ENCODE assay signal across 8 cellular contexts in the genomic region with DNA sequence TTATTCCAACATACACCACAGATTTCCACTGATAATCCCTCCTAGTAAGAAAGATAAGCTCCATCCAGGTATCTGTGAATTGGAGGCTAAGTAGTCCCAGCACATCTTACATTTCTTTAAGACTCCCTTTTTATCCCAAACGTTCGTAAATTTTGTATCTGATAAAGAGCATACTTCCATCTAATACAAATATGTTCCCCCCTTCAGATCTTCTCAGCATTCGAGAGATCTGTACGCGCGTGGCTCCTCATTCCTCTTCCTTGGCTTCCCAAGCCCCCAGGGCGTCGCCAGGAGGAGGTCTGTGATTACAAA. TPM values are rescaled to one million over a fixed set of nuclear protein-coding genes. Genes with fewer than 3 reads are reported as not detected.
DNase-seq lines count a peak whose midpoint lies in the region; ATAC-seq and TF ChIP-seq lines count a peak whose summit lies in the region.

No MANE protein-coding gene starts in this region.

- CTCF ChIA-PET in activated CD8-positive, alpha-beta memory T cell treated with anti-CD3 and anti-CD28 coated beads, Interleukin-2, amount 10 ng/mL, durations not matched to agents 7 days and 5 days (lab: Charles Lee), result interaction anchor here (0.9 to 1.3 kb wide), 2 partner anchors 35 to 64 kb away, joined by 3 to 8 read pairs; a partner anchor contains a TSS
- CTCF ChIA-PET in T-cell (lab: Charles Lee), result interaction anchor here (1.0 to 1.2 kb wide), 2 partner anchors 13 to 16 kb away, joined by 3 read pairs; no protein-coding TSS in a partner anchor

- peak overlapping the region; percentile 73 for H3K4me3 Mint-ChIP-seq in activated CD8-positive, alpha-beta memory T cell treated with anti-CD3 and anti-CD28 coated beads, Interleukin-2, amount 10 ng/mL, durations not matched to agents 7 days and 5 days
- peak overlapping the region; percentile 57 to 85 (median 71) for H3K4me3 Mint-ChIP-seq in T-cell
- peak overlapping the region; percentile 84 for H3K4me3 Mint-ChIP-seq in stimulated activated effector memory CD8-positive, alpha-beta T cell treated with anti-CD3 and anti-CD28 coated beads, Interleukin-12 subunit alpha, Interleukin-12 subunit beta, amount 100 ng/mL, for 72 hours

- H3K36me3 Mint-ChIP-seq in activated CD8-positive, alpha-beta memory T cell treated with anti-CD3 and anti-CD28 coated beads, Interleukin-2, amount 10 ng/mL, durations not matched to agents 7 days and 5 days, result peaks cover 13% of the 10 kb centered on the region
- peaks cover 3% of the 10 kb centered on the region for H3K36me3 Mint-ChIP-seq in T-cell
- no peaks in the 10 kb centered on the region for H3K36me3 Mint-ChIP-seq in stimulated activated effector memory CD8-positive, alpha-beta T cell treated with anti-CD3 and anti-CD28 coated beads, Interleukin-12 subunit alpha, Interleukin-12 subunit beta, amount 100 ng/mL, for 72 hours

- H3K4me1 Mint-ChIP-seq in activated CD8-positive, alpha-beta memory T cell treated with anti-CD3 and anti-CD28 coated beads, Interleukin-2, amount 10 ng/mL, durations not matched to agents 7 days and 5 days, result peaks cover 25% of the 10 kb centered on the region
- peaks cover 18 to 33% (median 20%) of the 10 kb centered on the region in 3 donors for H3K4me1 Mint-ChIP-seq in T-cell
- peaks cover 32% of the 10 kb centered on the region for H3K4me1 Mint-ChIP-seq in stimulated activated effector memory CD8-positive, alpha-beta T cell treated with anti-CD3 and anti-CD28 coated beads, Interleukin-12 subunit alpha, Interleukin-12 subunit beta, amount 100 ng/mL, for 72 hours

- ATAC-seq in activated CD8-positive, alpha-beta memory T cell treated with anti-CD3 and anti-CD28 coated beads, Interleukin-2, amount 10 ng/mL, durations not matched to agents 7 days and 5 days, result no peak
- no peak for ATAC-seq in T-cell (replicated peaks in 1 of 4)
- ATAC-seq in stimulated activated effector memory CD8-positive, alpha-beta T cell treated with anti-CD3 and anti-CD28 coated beads, Interleukin-12 subunit alpha, Interleukin-12 subunit beta, amount 100 ng/mL, for 72 hours, result no peak

- TF ChIP-seq CTCF in fibroblast of villous mesenchyme (IDR thresholded peaks at IDR 0.05; ENCODE audit: insufficient read depth, low read depth, low read length), result no peak

- no peaks in the 10 kb centered on the region for H3K9me3 Mint-ChIP-seq in activated CD8-positive, alpha-beta memory T cell treated with anti-CD3 and anti-CD28 coated beads, Interleukin-2, amount 10 ng/mL, durations not matched to agents 7 days and 5 days (ENCODE audit: low read depth)
- peaks cover 2 to 9% (median 4%) of the 10 kb centered on the region in 3 donors for H3K9me3 Mint-ChIP-seq in T-cell
- H3K9me3 Mint-ChIP-seq in stimulated activated effector memory CD8-positive, alpha-beta T cell treated with anti-CD3 and anti-CD28 coated beads, Interleukin-12 subunit alpha, Interleukin-12 subunit beta, amount 100 ng/mL, for 72 hours, result no peaks in the 10 kb centered on the region

- peak overlapping the region; percentile 70 for H3K4me3 ChIP-seq in fibroblast of villous mesenchyme (ENCODE audit: low read depth, low read length)

- no peak overlapping the region for H3K27ac Mint-ChIP-seq in activated CD8-positive, alpha-beta memory T cell treated with anti-CD3 and anti-CD28 coated beads, Interleukin-2, amount 10 ng/mL, durations not matched to agents 7 days and 5 days
- H3K27ac Mint-ChIP-seq in T-cell, result peak overlapping the region in 1 of 2 donors; percentile 44
- H3K27ac Mint-ChIP-seq in stimulated activated effector memory CD8-positive, alpha-beta T cell treated with anti-CD3 and anti-CD28 coated beads, Interleukin-12 subunit alpha, Interleukin-12 subunit beta, amount 100 ng/mL, for 72 hours, result peak overlapping the region; percentile 6

- POLR2A ChIA-PET in T-cell (lab: Charles Lee), result interaction anchor here in 1 of 2 donors (0.6 kb wide), 1 partner anchor 282 kb away, joined by 3 read pairs; no protein-coding TSS in a partner anchor

- peaks cover 95% of the 10 kb centered on the region for H3K27me3 Mint-ChIP-seq in activated CD8-positive, alpha-beta memory T cell treated with anti-CD3 and anti-CD28 coated beads, Interleukin-2, amount 10 ng/mL, durations not matched to agents 7 days and 5 days
- H3K27me3 Mint-ChIP-seq in T-cell, result peaks cover 85 to 87% of the 10 kb centered on the region in 2 donors

- no peak for DNase-seq in activated CD8-positive, alpha-beta memory T cell treated with anti-CD3 and anti-CD28 coated beads, Interleukin-2, amount 10 ng/mL, durations not matched to agents 7 days and 5 days
- DNase-seq in activated CD8-positive, alpha-beta memory T cell treated with anti-CD3 and anti-CD28 coated beads, Interleukin-2, amount 50 U/mL, for 48 hours, result no peak
- DNase-seq in T-cell, result no peak
- DNase-seq in fibroblast of villous mesenchyme (ENCODE audit: low read depth), result no peak
- DNase-seq in stimulated activated effector memory CD8-positive, alpha-beta T cell treated with anti-CD3 and anti-CD28 coated beads, Interleukin-12 subunit alpha, Interleukin-12 subunit beta, amount 100 ng/mL, for 72 hours (ENCODE audit: low spot score in 2 of 2), result no peak
- DNase-seq in NCI-H2081 treated with DMSO at 0.1 percent for 48 hours (lab: John Stamatoyannopoulos, UW), result no peak
- DNase-seq in HCEC 1CT, result no peak
- no peak for DNase-seq in effector CD4-positive, alpha-beta T cell

RNA-seq across cellular contexts. Expression of a gene that starts 20.0 kb away (rescaled TPM):
- total RNA-seq in activated CD8-positive, alpha-beta memory T cell treated with anti-CD3 and anti-CD28 coated beads, Interleukin-2, amount 10 ng/mL, durations not matched to agents 7 days and 5 days, result 10 to 100 TPM; 16.9 to 34.1 TPM
- 1 to 10 TPM; 3.6 to 9.3 (median 4.6) TPM for total RNA-seq in T-cell
- 20.7 and 32.5 TPM in 2 replicates for total RNA-seq in fibroblast of villous mesenchyme

RNA-seq across cellular contexts. Expression of a gene that starts 20.4 kb away (rescaled TPM):
- total RNA-seq in activated CD8-positive, alpha-beta memory T cell treated with anti-CD3 and anti-CD28 coated beads, Interleukin-2, amount 10 ng/mL, durations not matched to agents 7 days and 5 days, result 1 to 10 TPM; 3.3 to 3.4 TPM
- total RNA-seq in T-cell, result 1 to 10 TPM; 1.1 to 1.5 (median 1.4) TPM
- total RNA-seq in fibroblast of villous mesenchyme, result 5.2 and 9.5 TPM in 2 replicates

RNA-seq across cellular contexts. Expression of a gene that starts 34.9 kb away (rescaled TPM):
- total RNA-seq in activated CD8-positive, alpha-beta memory T cell treated with anti-CD3 and anti-CD28 coated beads, Interleukin-2, amount 10 ng/mL, durations not matched to agents 7 days and 5 days, result 1 to 10 TPM in 1 of 2 experiments, under 1 TPM in 1; 0.93 to 5.9 TPM
- total RNA-seq in T-cell (1 to 10 TPM in 3 of 5 donors, under 1 TPM in 2; 0.33 to 4.4 (median 1.4) TPM), fibroblast of villous mesenchyme (43.2 and 58.3 TPM in 2 replicates)
